Comparison of ENCODE assay signal across 30 cellular contexts in genomic region chr16:86537486-86537885, GRCh38. TPM values are rescaled to one million over a fixed set of nuclear protein-coding genes. Genes with fewer than 3 reads are reported as not detected.
"Had no signal": no experiment of that assay in that cellular context is flagged by ENCODE, and none has a peak within 500 bp of the region (broad histone marks: within the 10 kb centered on the region; RNA-seq: fewer than 3 reads in every experiment).

No MANE protein-coding gene starts in this region.

- H3K4me1 ChIP-seq: neural progenitor cell, pancreas, psoas muscle, right lobe of liver, spleen, thyroid gland, tibial nerve, upper lobe of left lung, vagina had no signal

- H3K4me2 ChIP-seq: neural progenitor cell, smooth muscle cell had no signal

- ATAC-seq: naive thymus-derived CD4-positive, alpha-beta T cell; natural killer cell; pancreas; psoas muscle; right cardiac atrium; stimulated activated memory B cell treated with anti-CD40 and anti-IgM and Interleukin-4, amounts not matched to agents 10 μg/mL and 1 μg/mL and 100 μg/mL, for 72 hours; stimulated activated naive CD8-positive, alpha-beta T cell treated with anti-CD3 and anti-CD28 coated beads, Interleukin-15, amount 100 ng/mL, for 72 hours; stimulated activated naive CD8-positive, alpha-beta T cell treated with anti-CD3 and anti-CD28 coated beads, Interleukin-15, Interleukin-2, amounts not matched to agents 100 U/mL and 50 U/mL, for 24 hours had no signal

- H3K27ac ChIP-seq: neural progenitor cell, pancreas, psoas muscle, right lobe of liver, skin epidermis, spleen, thoracic aorta, thyroid gland, tibial nerve, upper lobe of left lung, vagina had no signal

- H3K9me3 ChIP-seq: pancreas, psoas muscle, right lobe of liver, spleen, thoracic aorta, thyroid gland, tibial nerve, upper lobe of left lung, vagina had no signal

- H3K4me3 ChIP-seq: neural progenitor cell, pancreas, psoas muscle, right lobe of liver, skin epidermis, smooth muscle cell, spleen, thoracic aorta, thyroid gland, tibial nerve, upper lobe of left lung, vagina had no signal

- DNase-seq: naive thymus-derived CD4-positive, alpha-beta T cell; natural killer cell; occipital lobe; pancreas; psoas muscle; right lobe of liver; spleen; stimulated activated CD4-positive, alpha-beta T cell treated with anti-CD3 and anti-CD28 coated beads, Interleukin-12 subunit alpha, Interleukin-12 subunit beta, amount 100 ng/mL, for 4 hours; stimulated activated CD4-positive, alpha-beta T cell treated with anti-CD3 and anti-CD28 coated beads, Interleukin-1b, Interleukin-23, amount 100 ng/mL, for 48 hours; stimulated activated CD4-positive, alpha-beta T cell treated with anti-CD3 and anti-CD28 coated beads, Interleukin-4, amount 100 ng/mL, for 1 hour; stimulated activated CD4-positive, alpha-beta T cell treated with anti-CD3 and anti-CD28 coated beads, Interleukin-4, amount 100 ng/mL, for 4 hours; stimulated activated CD8-positive, alpha-beta memory T cell treated with anti-CD3 and anti-CD28 coated beads, Interleukin-4, amount 100 ng/mL, for 48 hours; stimulated activated naive CD4-positive, alpha-beta T cell; stimulated activated naive CD8-positive, alpha-beta T cell treated with anti-CD3 and anti-CD28 coated beads, Interleukin-15, amount 100 ng/mL, for 72 hours; stimulated activated naive CD8-positive, alpha-beta T cell treated with anti-CD3 and anti-CD28 coated beads, Interleukin-15, Interleukin-2, amounts not matched to agents 100 U/mL and 50 U/mL, for 24 hours; thyroid gland; trophoblast cell; upper lobe of left lung had no signal

- H2AFZ ChIP-seq: neural progenitor cell had no signal

- H3K36me3 ChIP-seq: neural progenitor cell had no signal

- H3K27me3 ChIP-seq: neural progenitor cell, pancreas, right lobe of liver, spleen, thyroid gland, tibial nerve, upper lobe of left lung, vagina had no signal

RNA-seq across cellular contexts. Expression of gene FOXF1, which starts 27.2 kb away (rescaled TPM):
- total RNA-seq: naive thymus-derived CD4-positive, alpha-beta T cell; natural killer cell; osteocyte; progenitor cell of endocrine pancreas; renal cortical epithelial cell had no signal
- polyA plus RNA-seq: naive thymus-derived CD4-positive, alpha-beta T cell; neural cell had no signal

RNA-seq across cellular contexts. Expression of gene FOXC2, which starts 29.1 kb away (rescaled TPM):
- total RNA-seq: naive thymus-derived CD4-positive, alpha-beta T cell; progenitor cell of endocrine pancreas; spleen had no signal
- polyA plus RNA-seq: naive thymus-derived CD4-positive, alpha-beta T cell; neural cell had no signal

RNA-seq across cellular contexts. Expression of gene FOXL1, which starts 40.9 kb away (rescaled TPM):
- total RNA-seq: naive thymus-derived CD4-positive, alpha-beta T cell; progenitor cell of endocrine pancreas; spleen had no signal
- polyA plus RNA-seq: naive thymus-derived CD4-positive, alpha-beta T cell had no signal
